Comparison of ENCODE assay signal across 2 cellular contexts in the genomic region with DNA sequence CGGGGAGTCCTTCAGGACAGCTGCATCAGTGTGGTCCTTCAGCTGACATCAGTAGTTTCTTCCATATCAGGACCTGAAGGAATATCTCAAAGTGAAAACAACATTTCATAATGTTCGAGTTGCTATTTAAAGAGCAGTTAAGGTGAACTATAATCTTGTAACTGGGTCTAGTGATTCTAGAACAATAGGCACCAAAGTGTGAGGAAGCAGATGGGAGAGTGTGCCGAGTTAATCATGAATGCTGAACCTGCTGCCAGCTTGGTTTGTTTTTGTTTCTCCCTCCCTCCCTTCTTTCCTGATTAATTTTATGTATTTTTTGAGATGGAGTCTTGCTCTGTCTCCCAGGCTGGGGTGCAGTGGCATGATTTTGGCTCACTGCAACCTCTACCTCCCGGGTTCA.
TF ChIP-seq lines count a peak whose summit lies in the region.

No MANE protein-coding gene starts in this region.

TF ChIP-seq in liver, 16 proteins besides CTCF, POLR2A, EP300 and RAD21:
- TF ChIP-seq, protein P1, sequence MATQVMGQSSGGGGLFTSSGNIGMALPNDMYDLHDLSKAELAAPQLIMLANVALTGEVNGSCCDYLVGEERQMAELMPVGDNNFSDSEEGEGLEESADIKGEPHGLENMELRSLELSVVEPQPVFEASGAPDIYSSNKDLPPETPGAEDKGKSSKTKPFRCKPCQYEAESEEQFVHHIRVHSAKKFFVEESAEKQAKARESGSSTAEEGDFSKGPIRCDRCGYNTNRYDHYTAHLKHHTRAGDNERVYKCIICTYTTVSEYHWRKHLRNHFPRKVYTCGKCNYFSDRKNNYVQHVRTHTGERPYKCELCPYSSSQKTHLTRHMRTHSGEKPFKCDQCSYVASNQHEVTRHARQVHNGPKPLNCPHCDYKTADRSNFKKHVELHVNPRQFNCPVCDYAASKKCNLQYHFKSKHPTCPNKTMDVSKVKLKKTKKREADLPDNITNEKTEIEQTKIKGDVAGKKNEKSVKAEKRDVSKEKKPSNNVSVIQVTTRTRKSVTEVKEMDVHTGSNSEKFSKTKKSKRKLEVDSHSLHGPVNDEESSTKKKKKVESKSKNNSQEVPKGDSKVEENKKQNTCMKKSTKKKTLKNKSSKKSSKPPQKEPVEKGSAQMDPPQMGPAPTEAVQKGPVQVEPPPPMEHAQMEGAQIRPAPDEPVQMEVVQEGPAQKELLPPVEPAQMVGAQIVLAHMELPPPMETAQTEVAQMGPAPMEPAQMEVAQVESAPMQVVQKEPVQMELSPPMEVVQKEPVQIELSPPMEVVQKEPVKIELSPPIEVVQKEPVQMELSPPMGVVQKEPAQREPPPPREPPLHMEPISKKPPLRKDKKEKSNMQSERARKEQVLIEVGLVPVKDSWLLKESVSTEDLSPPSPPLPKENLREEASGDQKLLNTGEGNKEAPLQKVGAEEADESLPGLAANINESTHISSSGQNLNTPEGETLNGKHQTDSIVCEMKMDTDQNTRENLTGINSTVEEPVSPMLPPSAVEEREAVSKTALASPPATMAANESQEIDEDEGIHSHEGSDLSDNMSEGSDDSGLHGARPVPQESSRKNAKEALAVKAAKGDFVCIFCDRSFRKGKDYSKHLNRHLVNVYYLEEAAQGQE (IDR thresholded peaks at IDR 0.05), result no peak
- no peak for TF ChIP-seq YY1 (IDR thresholded peaks at IDR 0.05)
- TF ChIP-seq NR2F2 (IDR thresholded peaks at IDR 0.05), result no peak
- TF ChIP-seq GABPA (IDR thresholded peaks at IDR 0.05 in 1 of 2, conservative IDR thresholded peaks at IDR 0.05 in 1 of 2), result no peak
- no peak for TF ChIP-seq FOXA2 (IDR thresholded peaks at IDR 0.05)
- no peak for TF ChIP-seq HNF4G (IDR thresholded peaks at IDR 0.05)
- TF ChIP-seq, protein P2, sequence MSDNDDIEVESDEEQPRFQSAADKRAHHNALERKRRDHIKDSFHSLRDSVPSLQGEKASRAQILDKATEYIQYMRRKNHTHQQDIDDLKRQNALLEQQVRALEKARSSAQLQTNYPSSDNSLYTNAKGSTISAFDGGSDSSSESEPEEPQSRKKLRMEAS (IDR thresholded peaks at IDR 0.05), result no peak
- no peak for TF ChIP-seq SP1 (IDR thresholded peaks at IDR 0.05)
- TF ChIP-seq, protein P3, sequence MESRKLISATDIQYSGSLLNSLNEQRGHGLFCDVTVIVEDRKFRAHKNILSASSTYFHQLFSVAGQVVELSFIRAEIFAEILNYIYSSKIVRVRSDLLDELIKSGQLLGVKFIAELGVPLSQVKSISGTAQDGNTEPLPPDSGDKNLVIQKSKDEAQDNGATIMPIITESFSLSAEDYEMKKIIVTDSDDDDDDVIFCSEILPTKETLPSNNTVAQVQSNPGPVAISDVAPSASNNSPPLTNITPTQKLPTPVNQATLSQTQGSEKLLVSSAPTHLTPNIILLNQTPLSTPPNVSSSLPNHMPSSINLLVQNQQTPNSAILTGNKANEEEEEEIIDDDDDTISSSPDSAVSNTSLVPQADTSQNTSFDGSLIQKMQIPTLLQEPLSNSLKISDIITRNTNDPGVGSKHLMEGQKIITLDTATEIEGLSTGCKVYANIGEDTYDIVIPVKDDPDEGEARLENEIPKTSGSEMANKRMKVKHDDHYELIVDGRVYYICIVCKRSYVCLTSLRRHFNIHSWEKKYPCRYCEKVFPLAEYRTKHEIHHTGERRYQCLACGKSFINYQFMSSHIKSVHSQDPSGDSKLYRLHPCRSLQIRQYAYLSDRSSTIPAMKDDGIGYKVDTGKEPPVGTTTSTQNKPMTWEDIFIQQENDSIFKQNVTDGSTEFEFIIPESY (IDR thresholded peaks at IDR 0.05), result no peak
- TF ChIP-seq FOXA1 (IDR thresholded peaks at IDR 0.05), result no peak
- no peak for TF ChIP-seq ATF3 (IDR thresholded peaks at IDR 0.05)
- TF ChIP-seq JUND (IDR thresholded peaks at IDR 0.05), result no peak
- no peak for TF ChIP-seq HNF4A (conservative IDR thresholded peaks at IDR 0.05)
- TF ChIP-seq EGR1 (IDR thresholded peaks at IDR 0.05; ENCODE audit: low read depth in 2 of 2), result no peak
- no peak for TF ChIP-seq TAF1 (conservative IDR thresholded peaks at IDR 0.05)
- TF ChIP-seq RXRA (IDR thresholded peaks at IDR 0.05), result no peak

TF ChIP-seq in HepG2, 621 proteins besides CTCF, POLR2A, EP300 and RAD21:
- TF ChIP-seq E2F5 (CRISPR knock-in tag; conservative IDR thresholded peaks at IDR 0.05), result no peak
- no peak for TF ChIP-seq NFYC (CRISPR knock-in tag; IDR thresholded peaks at IDR 0.05)
- TF ChIP-seq, protein P3 (CRISPR knock-in tag; IDR thresholded peaks at IDR 0.05), result no peak
- TF ChIP-seq ZNF160 (CRISPR knock-in tag; IDR thresholded peaks at IDR 0.05), result no peak
- TF ChIP-seq ELF4 (CRISPR knock-in tag; IDR thresholded peaks at IDR 0.05; ENCODE audit: borderline replicate concordance), result no peak
- TF ChIP-seq, protein P4, sequence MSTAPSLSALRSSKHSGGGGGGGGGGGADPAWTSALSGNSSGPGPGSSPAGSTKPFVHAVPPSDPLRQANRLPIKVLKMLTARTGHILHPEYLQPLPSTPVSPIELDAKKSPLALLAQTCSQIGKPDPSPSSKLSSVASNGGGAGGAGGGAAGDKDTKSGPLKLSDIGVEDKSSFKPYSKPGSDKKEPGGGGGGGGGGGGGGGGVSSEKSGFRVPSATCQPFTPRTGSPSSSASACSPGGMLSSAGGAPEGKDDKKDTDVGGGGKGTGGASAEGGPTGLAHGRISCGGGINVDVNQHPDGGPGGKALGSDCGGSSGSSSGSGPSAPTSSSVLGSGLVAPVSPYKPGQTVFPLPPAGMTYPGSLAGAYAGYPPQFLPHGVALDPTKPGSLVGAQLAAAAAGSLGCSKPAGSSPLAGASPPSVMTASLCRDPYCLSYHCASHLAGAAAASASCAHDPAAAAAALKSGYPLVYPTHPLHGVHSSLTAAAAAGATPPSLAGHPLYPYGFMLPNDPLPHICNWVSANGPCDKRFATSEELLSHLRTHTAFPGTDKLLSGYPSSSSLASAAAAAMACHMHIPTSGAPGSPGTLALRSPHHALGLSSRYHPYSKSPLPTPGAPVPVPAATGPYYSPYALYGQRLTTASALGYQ (CRISPR knock-in tag; IDR thresholded peaks at IDR 0.05), result no peak
- TF ChIP-seq, protein P5, sequence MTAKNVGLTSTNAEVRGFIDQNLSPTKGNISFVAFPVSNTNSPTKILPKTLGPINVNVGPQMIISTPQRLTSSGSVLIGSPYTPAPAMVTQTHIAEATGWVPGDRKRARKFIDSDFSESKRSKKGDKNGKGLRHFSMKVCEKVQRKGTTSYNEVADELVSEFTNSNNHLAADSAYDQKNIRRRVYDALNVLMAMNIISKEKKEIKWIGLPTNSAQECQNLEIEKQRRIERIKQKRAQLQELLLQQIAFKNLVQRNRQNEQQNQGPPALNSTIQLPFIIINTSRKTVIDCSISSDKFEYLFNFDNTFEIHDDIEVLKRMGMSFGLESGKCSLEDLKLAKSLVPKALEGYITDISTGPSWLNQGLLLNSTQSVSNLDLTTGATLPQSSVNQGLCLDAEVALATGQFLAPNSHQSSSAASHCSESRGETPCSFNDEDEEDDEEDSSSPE (CRISPR knock-in tag; IDR thresholded peaks at IDR 0.05), result no peak
- TF ChIP-seq TP53 (CRISPR knock-in tag; conservative IDR thresholded peaks at IDR 0.05), result no peak
TF ChIP-seq in HepG2: peak in this region for 0.
